18 cellular contexts compared by ENCODE assay signal in genomic region chr5:37086466-37087178, GRCh38.
DNase-seq lines count a peak whose midpoint lies in the region; ATAC-seq, FAIRE-seq and TF ChIP-seq lines count a peak whose summit lies in the region.
"Had no signal": no experiment of that assay in that cellular context is flagged by ENCODE, and none has a peak within 500 bp of the region (broad histone marks: within the 10 kb centered on the region; RNA-seq: fewer than 3 reads in every experiment).

No MANE protein-coding gene starts in this region.

- no peaks in the 10 kb centered on the region for H3K79me2 ChIP-seq in HepG2 (ENCODE audit: insufficient read depth, low read length)

- H3K4me2 ChIP-seq in HepG2 (ENCODE audit: low read depth, low read length) = no peak overlapping the region
- H3K4me2 ChIP-seq: BLaER1, KMS-11 had no signal

- ATAC-seq in HepG2 (peak; percentile 91), natural killer cell (no peak), GM21576 (IDR thresholded peaks at IDR 0.05; ENCODE audit: unreplicated experiment) (no peak), esophagus mucosa (no peak)
- ATAC-seq: activated T-cell treated with anti-CD3 and anti-CD28 coated beads, Interleukin-2, amount 50 U/mL, for 4 hours had no signal

- H4K20me1 ChIP-seq in HepG2 (ENCODE audit: insufficient read depth, low read length) = no peaks in the 10 kb centered on the region
- H4K20me1 ChIP-seq: BLaER1 had no signal

- intact Hi-C loops in HepG2 (cut with micrococcal nuclease; ENCODE audit: unreplicated experiment) (no loop called here), natural killer cell (cut with micrococcal nuclease) (no loop called here)

- TF ChIP-seq POLR2A in HepG2 (IDR thresholded peaks at IDR 0.05; ENCODE audit: insufficient read depth in 1 of 2, low read depth in 2 of 2, low read length in 2 of 2) = no peak

- TF ChIP-seq RAD21 in HepG2 (CRISPR knock-in tag; IDR thresholded peaks at IDR 0.05) = no peak

- H2AFZ ChIP-seq in HepG2 (ENCODE audit: low read length) = no peak overlapping the region

- no TSS peak for BruUV-seq in HepG2 (replicated peaks; lab: Mats Ljungman, UMichigan)

- H3K27ac ChIP-seq in HepG2 (ENCODE audit: extremely low read length, insufficient read depth, low read length) = no peak overlapping the region
- H3K27ac ChIP-seq: BLaER1, KMS-11, neutrophil, vagina had no signal

- 50% methylated on average over 12 of the region's 12 CpGs for WGBS in HepG2 (ENCODE audit: low lambda C conversion rate)

- POLR2A ChIA-PET in HepG2 (lab: Yijun Ruan, JAX) = no interaction called here

- DNase-seq in Daoy (ENCODE audit: low read depth) = peak; percentile 18
- peak; percentile 82 for DNase-seq in MV-4-11 (lab: John Stamatoyannopoulos, UW)
- DNase-seq in cardiac fibroblast (ENCODE audit: low read depth in 2 of 2) = peak; percentile 17 to 87
- peak; percentile 56 for DNase-seq in HepG2 (ENCODE audit: low spot score)
- DNase-seq in natural killer cell = no peak
- no peak for DNase-seq in amygdala (lab: John Stamatoyannopoulos, UW)
- DNase-seq: activated B cell treated with CpG ODN at 0.5 μM for 24 hours; activated T-cell treated with anti-CD3 and anti-CD28 coated beads, Interleukin-2, amount 50 U/mL, for 4 hours; GOT3; kidney glomerular epithelial cell; SIG-M5 had no signal

- no peak overlapping the region for H3K9ac ChIP-seq in HepG2 (ENCODE audit: insufficient read depth, low read depth, low read length)
- H3K9ac ChIP-seq: BLaER1, KMS-11 had no signal

- no peaks in the 10 kb centered on the region for H3K9me3 Mint-ChIP-seq in natural killer cell
- H3K9me3 Mint-ChIP-seq: activated B cell treated with CpG ODN at 0.5 μM for 24 hours; activated T-cell treated with anti-CD3 and anti-CD28 coated beads, Interleukin-2, amount 50 U/mL, for 4 hours had no signal

- FAIRE-seq in HepG2 (lab: Jason Lieb, UNC) = no peak
- FAIRE-seq: endothelial cell of umbilical vein had no signal

- H3K4me3 ChIP-seq in cardiac fibroblast (replicated peaks in 1 of 2; ENCODE audit: low read depth in 2 of 2, low read length in 2 of 2) (no peak overlapping the region), HepG2 (replicated peaks in 1 of 3; ENCODE audit: insufficient read depth in 1 of 3, low read depth in 2 of 3, low read length in 3 of 3) (no peak overlapping the region)
- H3K4me3 ChIP-seq: BLaER1, vagina had no signal

- H3K36me3 Mint-ChIP-seq in natural killer cell = no peaks in the 10 kb centered on the region

- TF ChIP-seq CTCF in cardiac fibroblast (IDR thresholded peaks at IDR 0.05; ENCODE audit: low read depth, low read length) (no peak), HepG2 (CRISPR knock-in tag; IDR thresholded peaks at IDR 0.05) (no peak), natural killer cell (IDR thresholded peaks at IDR 0.05) (no peak)

- TF ChIP-seq EP300 in HepG2 (IDR thresholded peaks at IDR 0.05; ENCODE audit: low read depth in 2 of 2, low read length in 2 of 2) (no peak), HepG2 (CRISPR knock-in tag; IDR thresholded peaks at IDR 0.05; ENCODE audit: borderline replicate concordance) (no peak)

- no peak overlapping the region for H3K27ac Mint-ChIP-seq in natural killer cell
- H3K27ac Mint-ChIP-seq: activated B cell treated with CpG ODN at 0.5 μM for 24 hours had no signal

- CTCF ChIA-PET in HepG2 (lab: Yijun Ruan, JAX; ENCODE audit: low intra/inter-chr PET ratio, low total read pairs) = no interaction called here

- H3K36me3 ChIP-seq in HepG2 (replicated peaks in 1 of 2; ENCODE audit: control insufficient read depth in 1 of 2, insufficient read depth in 2 of 2, low read length in 2 of 2) = no peaks in the 10 kb centered on the region
- H3K36me3 ChIP-seq: neutrophil, vagina had no signal

- H3K9me3 ChIP-seq in HepG2 (ENCODE audit: low read length) = no peaks in the 10 kb centered on the region
- H3K9me3 ChIP-seq: neutrophil, vagina had no signal

- H3K27me3 Mint-ChIP-seq in natural killer cell (ENCODE audit: low read depth in 2 of 2) = no peaks in the 10 kb centered on the region
- H3K27me3 Mint-ChIP-seq: activated B cell treated with CpG ODN at 0.5 μM for 24 hours had no signal

- H3K27me3 ChIP-seq in HepG2 (ENCODE audit: control insufficient read depth in 1 of 2, insufficient read depth in 2 of 2, low read length in 2 of 2) = peaks cover 0 to 11% of the 10 kb centered on the region in 2 experiments; a peak in 2 of 5 replicates
- H3K27me3 ChIP-seq: BLaER1, neutrophil, vagina had no signal

- H3K4me3 Mint-ChIP-seq in natural killer cell = no peak overlapping the region
- H3K4me3 Mint-ChIP-seq: activated B cell treated with CpG ODN at 0.5 μM for 24 hours; activated T-cell treated with anti-CD3 and anti-CD28 coated beads, Interleukin-2, amount 50 U/mL, for 4 hours had no signal

- in situ Hi-C loops in HepG2 (cut with HindIII; ENCODE audit: extremely low pct_ligation_motif_present, low pct_unique_long_range_greater_than_20kb) = no loop called here

- peaks cover 11% of the 10 kb centered on the region for H3K4me1 ChIP-seq in HepG2 (ENCODE audit: insufficient read depth, low read length)
- H3K4me1 ChIP-seq: BLaER1, vagina had no signal

- peaks cover 0 to 10% of the 10 kb centered on the region in 2 donors for H3K4me1 Mint-ChIP-seq in natural killer cell
- H3K4me1 Mint-ChIP-seq: activated B cell treated with CpG ODN at 0.5 μM for 24 hours had no signal

TF ChIP-seq in HepG2, 621 proteins besides CTCF, POLR2A, EP300 and RAD21 (continues in another document):
- TF ChIP-seq, protein P1, sequence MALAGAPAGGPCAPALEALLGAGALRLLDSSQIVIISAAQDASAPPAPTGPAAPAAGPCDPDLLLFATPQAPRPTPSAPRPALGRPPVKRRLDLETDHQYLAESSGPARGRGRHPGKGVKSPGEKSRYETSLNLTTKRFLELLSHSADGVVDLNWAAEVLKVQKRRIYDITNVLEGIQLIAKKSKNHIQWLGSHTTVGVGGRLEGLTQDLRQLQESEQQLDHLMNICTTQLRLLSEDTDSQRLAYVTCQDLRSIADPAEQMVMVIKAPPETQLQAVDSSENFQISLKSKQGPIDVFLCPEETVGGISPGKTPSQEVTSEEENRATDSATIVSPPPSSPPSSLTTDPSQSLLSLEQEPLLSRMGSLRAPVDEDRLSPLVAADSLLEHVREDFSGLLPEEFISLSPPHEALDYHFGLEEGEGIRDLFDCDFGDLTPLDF (CRISPR knock-in tag; IDR thresholded peaks at IDR 0.05) = no peak
- TF ChIP-seq ZNF850 (CRISPR knock-in tag; conservative IDR thresholded peaks at IDR 0.05) (no peak), ZNF607 (CRISPR knock-in tag; IDR thresholded peaks at IDR 0.05; ENCODE audit: borderline replicate concordance) (no peak), RXRB (CRISPR knock-in tag; IDR thresholded peaks at IDR 0.05; ENCODE audit: borderline replicate concordance) (no peak), FOXA1 (IDR thresholded peaks at IDR 0.05) (peak; percentile 43; the same call in 1 of the 2 replicates), FOXA1 (CRISPR knock-in tag; IDR thresholded peaks at IDR 0.05) (peak; percentile 83), ZSCAN29 (CRISPR knock-in tag; conservative IDR thresholded peaks at IDR 0.05) (no peak), TRAFD1 (CRISPR knock-in tag; IDR thresholded peaks at IDR 0.05; ENCODE audit: borderline replicate concordance) (no peak)
- TF ChIP-seq, protein P2, sequence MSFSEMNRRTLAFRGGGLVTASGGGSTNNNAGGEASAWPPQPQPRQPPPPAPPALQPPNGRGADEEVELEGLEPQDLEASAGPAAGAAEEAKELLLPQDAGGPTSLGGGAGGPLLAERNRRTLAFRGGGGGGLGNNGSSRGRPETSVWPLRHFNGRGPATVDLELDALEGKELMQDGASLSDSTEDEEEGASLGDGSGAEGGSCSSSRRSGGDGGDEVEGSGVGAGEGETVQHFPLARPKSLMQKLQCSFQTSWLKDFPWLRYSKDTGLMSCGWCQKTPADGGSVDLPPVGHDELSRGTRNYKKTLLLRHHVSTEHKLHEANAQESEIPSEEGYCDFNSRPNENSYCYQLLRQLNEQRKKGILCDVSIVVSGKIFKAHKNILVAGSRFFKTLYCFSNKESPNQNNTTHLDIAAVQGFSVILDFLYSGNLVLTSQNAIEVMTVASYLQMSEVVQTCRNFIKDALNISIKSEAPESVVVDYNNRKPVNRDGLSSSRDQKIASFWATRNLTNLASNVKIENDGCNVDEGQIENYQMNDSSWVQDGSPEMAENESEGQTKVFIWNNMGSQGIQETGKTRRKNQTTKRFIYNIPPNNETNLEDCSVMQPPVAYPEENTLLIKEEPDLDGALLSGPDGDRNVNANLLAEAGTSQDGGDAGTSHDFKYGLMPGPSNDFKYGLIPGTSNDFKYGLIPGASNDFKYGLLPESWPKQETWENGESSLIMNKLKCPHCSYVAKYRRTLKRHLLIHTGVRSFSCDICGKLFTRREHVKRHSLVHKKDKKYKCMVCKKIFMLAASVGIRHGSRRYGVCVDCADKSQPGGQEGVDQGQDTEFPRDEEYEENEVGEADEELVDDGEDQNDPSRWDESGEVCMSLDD (CRISPR knock-in tag; IDR thresholded peaks at IDR 0.05; ENCODE audit: borderline replicate concordance) = no peak
- TF ChIP-seq, protein P3, sequence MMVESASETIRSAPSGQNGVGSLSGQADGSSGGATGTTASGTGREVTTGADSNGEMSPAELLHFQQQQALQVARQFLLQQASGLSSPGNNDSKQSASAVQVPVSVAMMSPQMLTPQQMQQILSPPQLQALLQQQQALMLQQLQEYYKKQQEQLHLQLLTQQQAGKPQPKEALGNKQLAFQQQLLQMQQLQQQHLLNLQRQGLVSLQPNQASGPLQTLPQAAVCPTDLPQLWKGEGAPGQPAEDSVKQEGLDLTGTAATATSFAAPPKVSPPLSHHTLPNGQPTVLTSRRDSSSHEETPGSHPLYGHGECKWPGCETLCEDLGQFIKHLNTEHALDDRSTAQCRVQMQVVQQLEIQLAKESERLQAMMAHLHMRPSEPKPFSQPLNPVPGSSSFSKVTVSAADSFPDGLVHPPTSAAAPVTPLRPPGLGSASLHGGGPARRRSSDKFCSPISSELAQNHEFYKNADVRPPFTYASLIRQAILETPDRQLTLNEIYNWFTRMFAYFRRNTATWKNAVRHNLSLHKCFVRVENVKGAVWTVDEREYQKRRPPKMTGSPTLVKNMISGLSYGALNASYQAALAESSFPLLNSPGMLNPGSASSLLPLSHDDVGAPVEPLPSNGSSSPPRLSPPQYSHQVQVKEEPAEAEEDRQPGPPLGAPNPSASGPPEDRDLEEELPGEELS (CRISPR knock-in tag; IDR thresholded peaks at IDR 0.05) = peak; percentile 64; the same call in 1 of the 2 replicates

Comparison
In these comparisons a context has a peak if more than half of its experiments do, and no peak if none do; other contexts are left out.
1. DNase-seq: peak in Daoy (single experiment), MV-4-11 (single experiment), cardiac fibroblast (2 of 2) and HepG2 (single experiment); none in natural killer cell (single experiment) and amygdala (0 of 56).